Comparison of ENCODE assay signal across 9 cellular contexts in genomic region chr5:113502073-113502472, GRCh38. TPM values are rescaled to one million over a fixed set of nuclear protein-coding genes. Genes with fewer than 3 reads are reported as not detected.
"Had no signal": no experiment of that assay in that cellular context is flagged by ENCODE, and none has a peak within 500 bp of the region (broad histone marks: within the 10 kb centered on the region; RNA-seq: fewer than 3 reads in every experiment).

No MANE protein-coding gene starts in this region.

- H3K9ac ChIP-seq: KMS-11 had no signal

- H3K36me3 ChIP-seq: HAP-1 had no signal

- H3K9me3 ChIP-seq: HAP-1 had no signal

- H3K4me2 ChIP-seq: GM23338, KMS-11 had no signal

- H2AFZ ChIP-seq: GM23338 had no signal

- H3K27ac ChIP-seq: KMS-11 had no signal

- FAIRE-seq: HTR-8/SVneo had no signal

- H3K4me1 ChIP-seq: HAP-1 had no signal

- DNase-seq: H7, HFFc6, KBM-7 had no signal

- H3K4me3 ChIP-seq: GM23338, HAP-1 had no signal

- ATAC-seq: GM23338, HCT116 had no signal

RNA-seq across cellular contexts. Expression of gene MCC, which starts 13.8 kb away (rescaled TPM):
- total RNA-seq: HT-29 had no signal
